24 cellular contexts compared by ENCODE assay signal in genomic region chr15:41392659-41393058, GRCh38. TPM values are rescaled to one million over a fixed set of nuclear protein-coding genes. Genes with fewer than 3 reads are reported as not detected.
A peak's percentile ranks its signal among the peaks of the same experiment; 100 is the strongest.
DNase-seq lines count a peak whose midpoint lies in the region; ATAC-seq, FAIRE-seq and TF ChIP-seq lines count a peak whose summit lies in the region.
"Had no signal": no experiment of that assay in that cellular context is flagged by ENCODE, and none has a peak within 500 bp of the region (broad histone marks: within the 10 kb centered on the region; RNA-seq: fewer than 3 reads in every experiment).

No MANE protein-coding gene starts in this region.

- DNase-seq in T-helper 1 cell: no peak
- DNase-seq in CD8-positive, alpha-beta memory T cell: no peak
- no peak for DNase-seq in naive thymus-derived CD8-positive, alpha-beta T cell
- DNase-seq in activated gamma-delta T cell (lab: John Stamatoyannopoulos, UW): no peak
- no peak for DNase-seq in D721Med (ENCODE audit: insufficient read length, low spot score)
- DNase-seq: activated CD4-positive, alpha-beta T cell treated with anti-CD3 and anti-CD28 coated beads, Interleukin-2, amount 50 U/mL, for 4 hours; activated CD4-positive, CD25-positive, alpha-beta regulatory T cell; adrenal gland; C1 segment of cervical spinal cord; central memory CD4-positive, alpha-beta T cell; DND-41; glutamatergic neuron; GOT3; left lung; mesenchymal stem cell; NCI-H2107; stimulated activated CD4-positive, alpha-beta T cell treated with anti-CD3 and anti-CD28 coated beads, Interleukin-4, amount 100 ng/mL, for 24 hours had no signal

- H3K9me3 Mint-ChIP-seq in T-helper 1 cell treated with Interleukin-12 subunit alpha and Interleukin-12 subunit beta and Interleukin-4 antibody, amounts not matched to agents 30 μg/mL and 1 μg/mL, for 36 hours: no peaks in the 10 kb centered on the region
- H3K9me3 Mint-ChIP-seq in CD8-positive, alpha-beta memory T cell: no peaks in the 10 kb centered on the region
- no peaks in the 10 kb centered on the region for H3K9me3 Mint-ChIP-seq in activated T-helper 17 cell treated with anti-CD3 and anti-CD28 coated beads, Interleukin-2, amount 50 U/mL, for 72 hours
- no peaks in the 10 kb centered on the region for H3K9me3 Mint-ChIP-seq in naive thymus-derived CD8-positive, alpha-beta T cell
- H3K9me3 Mint-ChIP-seq: type B pancreatic cell had no signal

- H3K36me3 Mint-ChIP-seq in T-helper 1 cell treated with Interleukin-12 subunit alpha and Interleukin-12 subunit beta and Interleukin-4 antibody, amounts not matched to agents 30 μg/mL and 1 μg/mL, for 36 hours (ENCODE audit: low read depth): peaks cover 29% of the 10 kb centered on the region
- H3K36me3 Mint-ChIP-seq in CD8-positive, alpha-beta memory T cell: peaks cover 10 to 49% (median 14%) of the 10 kb centered on the region in 3 donors
- peaks cover 67% of the 10 kb centered on the region for H3K36me3 Mint-ChIP-seq in activated T-helper 17 cell treated with anti-CD3 and anti-CD28 coated beads, Interleukin-2, amount 50 U/mL, for 72 hours (ENCODE audit: low read depth)
- peaks cover 9 to 76% (median 16%) of the 10 kb centered on the region in 3 donors for H3K36me3 Mint-ChIP-seq in naive thymus-derived CD8-positive, alpha-beta T cell

- H3K9me3 ChIP-seq in CD8-positive, alpha-beta memory T cell (ENCODE audit: low read length): no peaks in the 10 kb centered on the region
- H3K9me3 ChIP-seq: adrenal gland, left lung had no signal

- peaks cover 18% of the 10 kb centered on the region for H3K4me1 Mint-ChIP-seq in T-helper 1 cell treated with Interleukin-12 subunit alpha and Interleukin-12 subunit beta and Interleukin-4 antibody, amounts not matched to agents 30 μg/mL and 1 μg/mL, for 36 hours (ENCODE audit: low read depth)
- H3K4me1 Mint-ChIP-seq in CD8-positive, alpha-beta memory T cell: peaks cover 14 to 18% (median 17%) of the 10 kb centered on the region in 3 donors
- peaks cover 18% of the 10 kb centered on the region for H3K4me1 Mint-ChIP-seq in activated T-helper 17 cell treated with anti-CD3 and anti-CD28 coated beads, Interleukin-2, amount 50 U/mL, for 72 hours
- peaks cover 9 to 25% (median 18%) of the 10 kb centered on the region in 4 donors for H3K4me1 Mint-ChIP-seq in naive thymus-derived CD8-positive, alpha-beta T cell

- no peak overlapping the region for H3K27ac ChIP-seq in CD8-positive, alpha-beta memory T cell (ENCODE audit: low read depth, low read length)
- H3K27ac ChIP-seq: 22Rv1, adrenal gland had no signal

- no peaks in the 10 kb centered on the region for H3K27me3 Mint-ChIP-seq in T-helper 1 cell treated with Interleukin-12 subunit alpha and Interleukin-12 subunit beta and Interleukin-4 antibody, amounts not matched to agents 30 μg/mL and 1 μg/mL, for 36 hours (ENCODE audit: low read depth)
- H3K27me3 Mint-ChIP-seq in CD8-positive, alpha-beta memory T cell: no peaks in the 10 kb centered on the region
- H3K27me3 Mint-ChIP-seq in activated T-helper 17 cell treated with anti-CD3 and anti-CD28 coated beads, Interleukin-2, amount 50 U/mL, for 72 hours: no peaks in the 10 kb centered on the region
- H3K27me3 Mint-ChIP-seq in naive thymus-derived CD8-positive, alpha-beta T cell: no peaks in the 10 kb centered on the region
- H3K27me3 Mint-ChIP-seq: type B pancreatic cell had no signal

- no peak for ATAC-seq in activated T-helper 17 cell treated with anti-CD3 and anti-CD28 coated beads, Interleukin-2, amount 50 U/mL, for 72 hours (replicated peaks)
- ATAC-seq in naive thymus-derived CD8-positive, alpha-beta T cell: no peak
- no peak for ATAC-seq in GM19023 (IDR thresholded peaks at IDR 0.05; ENCODE audit: unreplicated experiment)
- ATAC-seq: esophagus mucosa, left lung had no signal

- peaks cover 25% of the 10 kb centered on the region for H3K36me3 ChIP-seq in CD8-positive, alpha-beta memory T cell (ENCODE audit: insufficient read depth, low read length)

- CTCF ChIA-PET in CD8-positive, alpha-beta memory T cell (lab: Charles Lee): no interaction called here

- no peak for FAIRE-seq in D721Med (lab: Jason Lieb, UNC)
- FAIRE-seq: islet of Langerhans had no signal

- TF ChIP-seq CTCF in D721Med (IDR thresholded peaks at IDR 0.05; ENCODE audit: insufficient read depth, missing control alignments): no peak

- POLR2A ChIA-PET in CD8-positive, alpha-beta memory T cell (lab: Charles Lee): no interaction called here
- POLR2A ChIA-PET in naive thymus-derived CD8-positive, alpha-beta T cell (lab: Charles Lee): interaction anchor here (0.5 to 0.7 kb wide), 3 partner anchors 10 to 120 kb away, joined by 3 to 4 read pairs (median 4); no protein-coding TSS in a partner anchor

- peaks cover 7% of the 10 kb centered on the region for H3K4me1 ChIP-seq in CD8-positive, alpha-beta memory T cell (ENCODE audit: insufficient read depth, low read length)
- H3K4me1 ChIP-seq: adrenal gland had no signal

- H3K4me3 Mint-ChIP-seq in T-helper 1 cell treated with Interleukin-12 subunit alpha and Interleukin-12 subunit beta and Interleukin-4 antibody, amounts not matched to agents 30 μg/mL and 1 μg/mL, for 36 hours: no peak overlapping the region
- no peak overlapping the region for H3K4me3 Mint-ChIP-seq in CD8-positive, alpha-beta memory T cell
- H3K4me3 Mint-ChIP-seq in activated T-helper 17 cell treated with anti-CD3 and anti-CD28 coated beads, Interleukin-2, amount 50 U/mL, for 72 hours: no peak overlapping the region
- no peak overlapping the region for H3K4me3 Mint-ChIP-seq in naive thymus-derived CD8-positive, alpha-beta T cell
- H3K4me3 Mint-ChIP-seq: type B pancreatic cell had no signal

- peak overlapping the region; percentile 42 for H3K27ac Mint-ChIP-seq in T-helper 1 cell treated with Interleukin-12 subunit alpha and Interleukin-12 subunit beta and Interleukin-4 antibody, amounts not matched to agents 30 μg/mL and 1 μg/mL, for 36 hours
- H3K27ac Mint-ChIP-seq in CD8-positive, alpha-beta memory T cell: peak overlapping the region in 7 of 8 donors; percentile 10 to 77 (median 54)
- H3K27ac Mint-ChIP-seq in activated T-helper 17 cell treated with anti-CD3 and anti-CD28 coated beads, Interleukin-2, amount 50 U/mL, for 72 hours: peak overlapping the region; percentile 29
- peak overlapping the region in 8 of 10 donors; percentile 2 to 74 (median 48) for H3K27ac Mint-ChIP-seq in naive thymus-derived CD8-positive, alpha-beta T cell
- H3K27ac Mint-ChIP-seq: type B pancreatic cell had no signal

- no peaks in the 10 kb centered on the region for H3K27me3 ChIP-seq in CD8-positive, alpha-beta memory T cell (ENCODE audit: insufficient read depth, low read length, poor library complexity, severe bottlenecking)
- H3K27me3 ChIP-seq: adrenal gland, left lung had no signal

- no peak overlapping the region for H3K4me3 ChIP-seq in CD8-positive, alpha-beta memory T cell (ENCODE audit: low read length)
- H3K4me3 ChIP-seq: adrenal gland, left lung had no signal

RNA-seq across cellular contexts. Expression of gene NDUFAF1, which starts 9.6 kb away (rescaled TPM):
- total RNA-seq in CD8-positive, alpha-beta memory T cell: 10 to 100 TPM; 19.9 to 20.8 TPM
- polyA plus RNA-seq in CD8-positive, alpha-beta memory T cell: 22.6 TPM
- 10 to 100 TPM; 13.1 to 21.2 TPM for total RNA-seq in activated T-helper 17 cell treated with anti-CD3 and anti-CD28 coated beads, Interleukin-2, amount 50 U/mL, for 72 hours
- total RNA-seq in naive thymus-derived CD8-positive, alpha-beta T cell: 10 to 100 TPM; 12.9 to 14.3 TPM
- polyA plus RNA-seq in naive thymus-derived CD8-positive, alpha-beta T cell: 10 to 100 TPM; 18.4 to 25.6 (median 20.8) TPM

RNA-seq across cellular contexts. Expression of gene RTF1, which starts 24.2 kb away (rescaled TPM):
- total RNA-seq in CD8-positive, alpha-beta memory T cell: 10 to 100 TPM; 32.9 to 35.5 TPM
- 28.2 TPM for polyA plus RNA-seq in CD8-positive, alpha-beta memory T cell
- 10 to 100 TPM; 23.6 to 38.2 TPM for total RNA-seq in activated T-helper 17 cell treated with anti-CD3 and anti-CD28 coated beads, Interleukin-2, amount 50 U/mL, for 72 hours
- 10 to 100 TPM; 34.4 to 36.3 TPM for total RNA-seq in naive thymus-derived CD8-positive, alpha-beta T cell
- 10 to 100 TPM; 17.1 to 21.7 (median 19.2) TPM for polyA plus RNA-seq in naive thymus-derived CD8-positive, alpha-beta T cell

RNA-seq across cellular contexts. Expression of gene NUSAP1, which starts 60.0 kb away (rescaled TPM):
- 100 to 1,000 TPM; 100 to 106 TPM for total RNA-seq in CD8-positive, alpha-beta memory T cell
- 2.7 TPM for polyA plus RNA-seq in CD8-positive, alpha-beta memory T cell
- 100 to 1,000 TPM; 201 to 270 TPM for total RNA-seq in activated T-helper 17 cell treated with anti-CD3 and anti-CD28 coated beads, Interleukin-2, amount 50 U/mL, for 72 hours
- 1 to 10 TPM; 2.5 to 4.0 TPM for total RNA-seq in naive thymus-derived CD8-positive, alpha-beta T cell
- polyA plus RNA-seq in naive thymus-derived CD8-positive, alpha-beta T cell: 1 to 10 TPM in 1 of 3 donors, under 1 TPM in 2; 0.32 to 1.4 (median 0.93) TPM

Comparison
In these comparisons a context has a peak if more than half of its experiments do, and no peak if none do; other contexts are left out.
1. RNA of gene NUSAP1, which starts 60.0 kb away (total RNA-seq): 201 to 270 TPM in activated T-helper 17 cell treated with anti-CD3 and anti-CD28 coated beads, Interleukin-2, amount 50 U/mL, for 72 hours and 100 to 106 TPM in CD8-positive, alpha-beta memory T cell; 2.5 to 4.0 TPM in naive thymus-derived CD8-positive, alpha-beta T cell; every median in the first group is over 10 times any median in the second.
2. Peak in every context shown above with its lines, with median percentiles within 50 percentile points of each other: H3K27ac Mint-ChIP-seq.